ENCODE assay signal across 1 cellular context in the genomic region with DNA sequence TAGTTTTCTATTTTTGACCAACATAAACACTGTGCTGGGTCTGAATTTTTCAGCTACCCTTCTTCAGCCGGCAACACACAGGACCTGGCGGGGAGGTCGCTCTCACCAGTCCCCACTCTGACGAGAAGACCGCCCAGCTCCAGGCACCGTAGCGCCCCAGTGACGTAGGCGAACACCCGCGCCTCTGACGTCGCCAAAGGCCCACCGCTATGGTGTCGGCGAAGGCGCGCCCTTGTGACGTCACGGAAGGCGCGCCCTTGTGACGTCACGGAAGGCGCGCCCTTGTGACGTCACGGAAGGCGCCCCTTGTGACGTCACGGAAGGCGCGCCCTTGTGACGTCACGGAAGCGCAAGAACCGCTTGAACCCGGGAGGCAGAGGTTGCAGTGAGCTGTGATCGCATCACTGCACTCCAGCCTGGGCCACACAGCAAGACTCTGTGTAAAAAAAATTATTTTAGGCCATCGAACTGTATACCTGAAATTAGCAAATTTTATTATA.
TF ChIP-seq lines count a peak whose summit lies in the region.
"Not testable (repeated sequence)": the region's sequence is repeated elsewhere in the genome, so short reads cannot be mapped to it uniquely, and the experiment has no call there.

No MANE protein-coding gene starts in this region.

TF ChIP-seq in K562, 482 proteins besides CTCF, POLR2A, EP300 and RAD21 (continued from another document and continues in another):
- TF ChIP-seq GABPA (tag; conservative IDR thresholded peaks at IDR 0.05; ENCODE audit: low read depth) (peak; percentile 49; the same call in 1 of the 2 replicates), ZBTB2 (IDR thresholded peaks at IDR 0.05) (peak; percentile 26; the same call in 1 of the 2 replicates), HCFC1 (IDR thresholded peaks at IDR 0.05; ENCODE audit: low read depth, low read length) (peak; percentile 88), MYBL2 (IDR thresholded peaks at IDR 0.05; ENCODE audit: low read depth) (peak; percentile 69; the same call in 1 of the 2 replicates), RFX5 (IDR thresholded peaks at IDR 0.05; ENCODE audit: low read depth, low read length) (peak; percentile 86), NCOA1 (IDR thresholded peaks at IDR 0.05; ENCODE audit: low read depth) (peak; percentile 97), CBX3 (IDR thresholded peaks at IDR 0.05; ENCODE audit: borderline replicate concordance in 1 of 2, low read length in 2 of 2) (peak in 1 of 2 experiments; percentile 93; a peak in 1 of 3 replicates), PML (IDR thresholded peaks at IDR 0.05; ENCODE audit: low read length) (peak; percentile 72; the same call in 1 of the 2 replicates), BHLHE40 (IDR thresholded peaks at IDR 0.05; ENCODE audit: low read length) (peak; percentile 45; the same call in 1 of the 2 replicates), MBD2 (IDR thresholded peaks at IDR 0.05; ENCODE audit: borderline replicate concordance, low read depth) (peak; percentile 83; the same call in 1 of the 2 replicates), ZNF121 (CRISPR knock-in tag; conservative IDR thresholded peaks at IDR 0.05) (peak; percentile 98), FOXP4 (CRISPR knock-in tag; IDR thresholded peaks at IDR 0.05; ENCODE audit: borderline replicate concordance) (peak; percentile 36; the same call in 1 of the 2 replicates), ZBTB40 (IDR thresholded peaks at IDR 0.05) (peak; percentile 71), ZC3H11A (IDR thresholded peaks at IDR 0.05; ENCODE audit: low read depth, low read length) (peak; percentile 89), SUPT5H (IDR thresholded peaks at IDR 0.05) (peak; percentile 91), NCOR1 (IDR thresholded peaks at IDR 0.05) (peak; percentile 44), KDM1A (IDR thresholded peaks at IDR 0.05) (peak in 1 of 2 experiments; percentile 44; a peak in 1 of 4 replicates), SIX5 (IDR thresholded peaks at IDR 0.05; ENCODE audit: borderline replicate concordance in 1 of 2, insufficient read depth in 1 of 2, low read depth in 1 of 2, low read length in 2 of 2) (peak in 1 of 2 experiments; percentile 33; a peak in 2 of 4 replicates), OTX1 (CRISPR knock-in tag; IDR thresholded peaks at IDR 0.05) (peak; percentile 61), RNF2 (IDR thresholded peaks at IDR 0.05) (peak; percentile 56), TOE1 (IDR thresholded peaks at IDR 0.05; ENCODE audit: borderline replicate concordance) (peak; percentile 59; the same call in 1 of the 2 replicates), EGR1 (conservative IDR thresholded peaks at IDR 0.05) (peak; percentile 63), NFRKB (IDR thresholded peaks at IDR 0.05; ENCODE audit: low read depth) (peak; percentile 57), POLR2G (IDR thresholded peaks at IDR 0.05; ENCODE audit: low read depth, low read length) (peak; percentile 86)
- not testable (repeated sequence) for TF ChIP-seq MYBL2 (CRISPR knock-in tag; IDR thresholded peaks at IDR 0.05; ENCODE audit: borderline replicate concordance); ZBTB40 (CRISPR knock-in tag; IDR thresholded peaks at IDR 0.05); TOE1 (CRISPR knock-in tag; IDR thresholded peaks at IDR 0.05; ENCODE audit: borderline replicate concordance, low read depth)
- TF ChIP-seq, protein P1, sequence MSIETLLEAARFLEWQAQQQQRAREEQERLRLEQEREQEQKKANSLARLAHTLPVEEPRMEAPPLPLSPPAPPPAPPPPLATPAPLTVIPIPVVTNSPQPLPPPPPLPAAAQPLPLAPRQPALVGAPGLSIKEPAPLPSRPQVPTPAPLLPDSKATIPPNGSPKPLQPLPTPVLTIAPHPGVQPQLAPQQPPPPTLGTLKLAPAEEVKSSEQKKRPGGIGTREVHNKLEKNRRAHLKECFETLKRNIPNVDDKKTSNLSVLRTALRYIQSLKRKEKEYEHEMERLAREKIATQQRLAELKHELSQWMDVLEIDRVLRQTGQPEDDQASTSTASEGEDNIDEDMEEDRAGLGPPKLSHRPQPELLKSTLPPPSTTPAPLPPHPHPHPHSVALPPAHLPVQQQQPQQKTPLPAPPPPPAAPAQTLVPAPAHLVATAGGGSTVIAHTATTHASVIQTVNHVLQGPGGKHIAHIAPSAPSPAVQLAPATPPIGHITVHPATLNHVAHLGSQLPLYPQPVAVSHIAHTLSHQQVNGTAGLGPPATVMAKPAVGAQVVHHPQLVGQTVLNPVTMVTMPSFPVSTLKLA (conservative IDR thresholded peaks at IDR 0.05) = peak; percentile 49 to 86
- TF ChIP-seq, protein P2, sequence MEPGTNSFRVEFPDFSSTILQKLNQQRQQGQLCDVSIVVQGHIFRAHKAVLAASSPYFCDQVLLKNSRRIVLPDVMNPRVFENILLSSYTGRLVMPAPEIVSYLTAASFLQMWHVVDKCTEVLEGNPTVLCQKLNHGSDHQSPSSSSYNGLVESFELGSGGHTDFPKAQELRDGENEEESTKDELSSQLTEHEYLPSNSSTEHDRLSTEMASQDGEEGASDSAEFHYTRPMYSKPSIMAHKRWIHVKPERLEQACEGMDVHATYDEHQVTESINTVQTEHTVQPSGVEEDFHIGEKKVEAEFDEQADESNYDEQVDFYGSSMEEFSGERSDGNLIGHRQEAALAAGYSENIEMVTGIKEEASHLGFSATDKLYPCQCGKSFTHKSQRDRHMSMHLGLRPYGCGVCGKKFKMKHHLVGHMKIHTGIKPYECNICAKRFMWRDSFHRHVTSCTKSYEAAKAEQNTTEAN (CRISPR knock-in tag; IDR thresholded peaks at IDR 0.05) = peak; percentile 63; the same call in 1 of the 2 replicates
- TF ChIP-seq, protein P3, sequence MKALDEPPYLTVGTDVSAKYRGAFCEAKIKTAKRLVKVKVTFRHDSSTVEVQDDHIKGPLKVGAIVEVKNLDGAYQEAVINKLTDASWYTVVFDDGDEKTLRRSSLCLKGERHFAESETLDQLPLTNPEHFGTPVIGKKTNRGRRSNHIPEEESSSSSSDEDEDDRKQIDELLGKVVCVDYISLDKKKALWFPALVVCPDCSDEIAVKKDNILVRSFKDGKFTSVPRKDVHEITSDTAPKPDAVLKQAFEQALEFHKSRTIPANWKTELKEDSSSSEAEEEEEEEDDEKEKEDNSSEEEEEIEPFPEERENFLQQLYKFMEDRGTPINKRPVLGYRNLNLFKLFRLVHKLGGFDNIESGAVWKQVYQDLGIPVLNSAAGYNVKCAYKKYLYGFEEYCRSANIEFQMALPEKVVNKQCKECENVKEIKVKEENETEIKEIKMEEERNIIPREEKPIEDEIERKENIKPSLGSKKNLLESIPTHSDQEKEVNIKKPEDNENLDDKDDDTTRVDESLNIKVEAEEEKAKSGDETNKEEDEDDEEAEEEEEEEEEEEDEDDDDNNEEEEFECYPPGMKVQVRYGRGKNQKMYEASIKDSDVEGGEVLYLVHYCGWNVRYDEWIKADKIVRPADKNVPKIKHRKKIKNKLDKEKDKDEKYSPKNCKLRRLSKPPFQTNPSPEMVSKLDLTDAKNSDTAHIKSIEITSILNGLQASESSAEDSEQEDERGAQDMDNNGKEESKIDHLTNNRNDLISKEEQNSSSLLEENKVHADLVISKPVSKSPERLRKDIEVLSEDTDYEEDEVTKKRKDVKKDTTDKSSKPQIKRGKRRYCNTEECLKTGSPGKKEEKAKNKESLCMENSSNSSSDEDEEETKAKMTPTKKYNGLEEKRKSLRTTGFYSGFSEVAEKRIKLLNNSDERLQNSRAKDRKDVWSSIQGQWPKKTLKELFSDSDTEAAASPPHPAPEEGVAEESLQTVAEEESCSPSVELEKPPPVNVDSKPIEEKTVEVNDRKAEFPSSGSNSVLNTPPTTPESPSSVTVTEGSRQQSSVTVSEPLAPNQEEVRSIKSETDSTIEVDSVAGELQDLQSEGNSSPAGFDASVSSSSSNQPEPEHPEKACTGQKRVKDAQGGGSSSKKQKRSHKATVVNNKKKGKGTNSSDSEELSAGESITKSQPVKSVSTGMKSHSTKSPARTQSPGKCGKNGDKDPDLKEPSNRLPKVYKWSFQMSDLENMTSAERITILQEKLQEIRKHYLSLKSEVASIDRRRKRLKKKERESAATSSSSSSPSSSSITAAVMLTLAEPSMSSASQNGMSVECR (CRISPR knock-in tag; IDR thresholded peaks at IDR 0.05) = peak; percentile 68; the same call in 1 of the 2 replicates
- TF ChIP-seq, protein P4, sequence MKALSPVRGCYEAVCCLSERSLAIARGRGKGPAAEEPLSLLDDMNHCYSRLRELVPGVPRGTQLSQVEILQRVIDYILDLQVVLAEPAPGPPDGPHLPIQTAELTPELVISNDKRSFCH (CRISPR knock-in tag; IDR thresholded peaks at IDR 0.05) = not testable (repeated sequence)
- TF ChIP-seq, protein P4 (tag; IDR thresholded peaks at IDR 0.05) = peak; percentile 91
